13 cellular contexts compared by ENCODE assay signal in genomic region chr10:29591416-29591968, GRCh38. TPM values are rescaled to one million over a fixed set of nuclear protein-coding genes. Genes with fewer than 3 reads are reported as not detected.
A peak's percentile ranks its signal among the peaks of the same experiment; 100 is the strongest.
DNase-seq lines count a peak whose midpoint lies in the region; ATAC-seq and TF ChIP-seq lines count a peak whose summit lies in the region.
"Had no signal": no experiment of that assay in that cellular context is flagged by ENCODE, and none has a peak within 500 bp of the region (broad histone marks: within the 10 kb centered on the region; RNA-seq: fewer than 3 reads in every experiment).

No MANE protein-coding gene starts in this region.

- peaks cover 39% of the 10 kb centered on the region for H3K4me1 Mint-ChIP-seq in GM23338
- H3K4me1 Mint-ChIP-seq in activated CD8-positive, alpha-beta memory T cell treated with anti-CD3 and anti-CD28 coated beads, Interleukin-2, amount 10 ng/mL, durations not matched to agents 7 days and 5 days: peaks cover 8% of the 10 kb centered on the region

- H3K27me3 ChIP-seq in GM23338 (ENCODE audit: insufficient read depth) (no peaks in the 10 kb centered on the region), RWPE2 (ENCODE audit: insufficient read depth, poor library complexity, severe bottlenecking) (no peaks in the 10 kb centered on the region), esophagus muscularis mucosa (no peaks in the 10 kb centered on the region), rectal smooth muscle tissue (ENCODE audit: control insufficient read depth, insufficient read depth, low read length) (no peaks in the 10 kb centered on the region)

- H3K27ac Mint-ChIP-seq in GM23338: peak overlapping the region; percentile 62; the same call in 1 of the 2 replicates
- H3K27ac Mint-ChIP-seq in activated CD8-positive, alpha-beta memory T cell treated with anti-CD3 and anti-CD28 coated beads, Interleukin-2, amount 10 ng/mL, durations not matched to agents 7 days and 5 days: no peak overlapping the region

- no peaks in the 10 kb centered on the region for H3K79me2 ChIP-seq in GM23338 (replicated peaks; ENCODE audit: insufficient read depth)

- H3K9me3 ChIP-seq in RWPE2 (ENCODE audit: severe bottlenecking) (no peaks in the 10 kb centered on the region), esophagus muscularis mucosa (no peaks in the 10 kb centered on the region)
- H3K9me3 ChIP-seq: HAP-1 had no signal

- WGBS in esophagus muscularis mucosa: 61% methylated on average over 4 of the region's 5 CpGs

- H3K4me3 ChIP-seq in GM23338: no peak overlapping the region
- no peak overlapping the region for H3K4me3 ChIP-seq in RWPE2 (ENCODE audit: severe bottlenecking)
- H3K4me3 ChIP-seq in esophagus muscularis mucosa: no peak overlapping the region
- no peak overlapping the region for H3K4me3 ChIP-seq in rectal smooth muscle tissue (ENCODE audit: low read length)
- H3K4me3 ChIP-seq: HAP-1 had no signal

- H2AFZ ChIP-seq in GM23338: no peak overlapping the region

- H3K4me1 ChIP-seq in GM23338 (ENCODE audit: insufficient read depth) (peaks cover 27% of the 10 kb centered on the region), RWPE2 (ENCODE audit: insufficient read depth, poor library complexity, severe bottlenecking) (peaks cover 29% of the 10 kb centered on the region), esophagus muscularis mucosa (peaks cover 42 to 100% (median 97%) of the 10 kb centered on the region in 4 donors), rectal smooth muscle tissue (ENCODE audit: control insufficient read depth, insufficient read depth, low read length) (peaks cover 43% of the 10 kb centered on the region)

- ATAC-seq in GM23338 (no peak), RWPE2 (ENCODE audit: low read depth) (no peak), HG02885 (IDR thresholded peaks at IDR 0.05; ENCODE audit: poor library complexity, unreplicated experiment) (no peak), GM21360 (IDR thresholded peaks at IDR 0.05; ENCODE audit: unreplicated experiment) (no peak)
- no peak for ATAC-seq in activated CD8-positive, alpha-beta memory T cell treated with anti-CD3 and anti-CD28 coated beads, Interleukin-2, amount 10 ng/mL, durations not matched to agents 7 days and 5 days
- ATAC-seq: stimulated activated naive CD8-positive, alpha-beta T cell treated with anti-CD3 and anti-CD28 coated beads, Interleukin-15, amount 100 ng/mL, for 72 hours had no signal

- H3K4me2 ChIP-seq in GM23338: no peak overlapping the region

- CTCF ChIA-PET in activated CD8-positive, alpha-beta memory T cell treated with anti-CD3 and anti-CD28 coated beads, Interleukin-2, amount 10 ng/mL, durations not matched to agents 7 days and 5 days (lab: Charles Lee): interaction anchor here (1.1 to 1.5 kb wide), 3 partner anchors 56 to 146 kb away, joined by 3 to 6 read pairs (median 3); no protein-coding TSS in a partner anchor

- no peak for TF ChIP-seq EP300 in esophagus muscularis mucosa (IDR thresholded peaks at IDR 0.05)

- H3K36me3 ChIP-seq in GM23338 (ENCODE audit: insufficient read depth): no peaks in the 10 kb centered on the region
- H3K36me3 ChIP-seq in RWPE2 (ENCODE audit: low read depth): no peaks in the 10 kb centered on the region
- peaks cover 0 to 15% (median 7%) of the 10 kb centered on the region in 4 donors for H3K36me3 ChIP-seq in esophagus muscularis mucosa
- peaks cover 6% of the 10 kb centered on the region for H3K36me3 ChIP-seq in rectal smooth muscle tissue (ENCODE audit: control insufficient read depth, insufficient read depth, low read length)
- H3K36me3 ChIP-seq: HAP-1 had no signal

- H3K36me3 Mint-ChIP-seq in GM23338 (ENCODE audit: low read depth): peaks cover 6% of the 10 kb centered on the region; the same call in 1 of the 3 replicates
- H3K36me3 Mint-ChIP-seq in activated CD8-positive, alpha-beta memory T cell treated with anti-CD3 and anti-CD28 coated beads, Interleukin-2, amount 10 ng/mL, durations not matched to agents 7 days and 5 days: no peaks in the 10 kb centered on the region

- TF ChIP-seq POLR2A in esophagus muscularis mucosa (IDR thresholded peaks at IDR 0.05; ENCODE audit: low read depth): no peak

- H3K9ac ChIP-seq in rectal smooth muscle tissue (ENCODE audit: low read length): no peak overlapping the region

- no peaks in the 10 kb centered on the region for H4K20me1 ChIP-seq in GM23338 (replicated peaks; ENCODE audit: insufficient read depth)

- intact Hi-C loops in esophagus muscularis mucosa (cut with DNase I): loop anchor here (10.0 kb wide), 1 partner anchor 143 kb away; no protein-coding TSS in a partner anchor

- TF ChIP-seq CTCF in GM23338 (conservative IDR thresholded peaks at IDR 0.05; ENCODE audit: low read depth in 2 of 2) (no peak), RWPE2 (IDR thresholded peaks at IDR 0.05; ENCODE audit: poor library complexity, severe bottlenecking) (no peak), esophagus muscularis mucosa (IDR thresholded peaks at IDR 0.05) (no peak)

- DNase-seq in GM23338 (ENCODE audit: low spot score) (no peak), RWPE2 (ENCODE audit: low spot score) (no peak), esophagus muscularis mucosa (ENCODE audit: extremely low spot score) (no peak), NCI-H226 (no peak)
- DNase-seq in activated CD8-positive, alpha-beta memory T cell treated with anti-CD3 and anti-CD28 coated beads, Interleukin-2, amount 10 ng/mL, durations not matched to agents 7 days and 5 days: no peak
- DNase-seq: effector CD4-positive, alpha-beta T cell; NCI-H187 treated with DMSO at 0.1 percent for 48 hours; stimulated activated naive CD8-positive, alpha-beta T cell treated with anti-CD3 and anti-CD28 coated beads, Interleukin-15, amount 100 ng/mL, for 72 hours had no signal

- H3K27ac ChIP-seq in GM23338 (ENCODE audit: low read depth) (no peak overlapping the region), RWPE2 (ENCODE audit: poor library complexity, severe bottlenecking) (peak overlapping the region; percentile 73), esophagus muscularis mucosa (replicated peaks in 1 of 4) (peak overlapping the region; percentile 70 to 84 (median 80)), rectal smooth muscle tissue (ENCODE audit: low read depth, low read length) (peak overlapping the region; percentile 62)
- H3K27ac ChIP-seq: HL-60 had no signal

- H3K4me3 Mint-ChIP-seq in GM23338: no peak overlapping the region
- H3K4me3 Mint-ChIP-seq in activated CD8-positive, alpha-beta memory T cell treated with anti-CD3 and anti-CD28 coated beads, Interleukin-2, amount 10 ng/mL, durations not matched to agents 7 days and 5 days: no peak overlapping the region

- no peaks in the 10 kb centered on the region for H3K9me2 ChIP-seq in GM23338 (ENCODE audit: insufficient read depth)

- peaks cover 3% of the 10 kb centered on the region for H3K27me3 Mint-ChIP-seq in GM23338 (ENCODE audit: insufficient read depth, low read depth, poor library complexity)
- H3K27me3 Mint-ChIP-seq in activated CD8-positive, alpha-beta memory T cell treated with anti-CD3 and anti-CD28 coated beads, Interleukin-2, amount 10 ng/mL, durations not matched to agents 7 days and 5 days: peaks cover 9% of the 10 kb centered on the region
- H3K27me3 Mint-ChIP-seq: stimulated activated naive CD8-positive, alpha-beta T cell treated with anti-CD3 and anti-CD28 coated beads, Interleukin-15, amount 100 ng/mL, for 72 hours had no signal

- H3F3A ChIP-seq in GM23338 (replicated peaks; ENCODE audit: low read depth): 0 out of 2 replicates have a peak, but pooled peaks cover under 1% of the 10 kb centered on the region

- peaks cover 6% of the 10 kb centered on the region; the same call in 2 of the 3 replicates for H3K9me3 Mint-ChIP-seq in GM23338
- H3K9me3 Mint-ChIP-seq in activated CD8-positive, alpha-beta memory T cell treated with anti-CD3 and anti-CD28 coated beads, Interleukin-2, amount 10 ng/mL, durations not matched to agents 7 days and 5 days (ENCODE audit: low read depth): no peaks in the 10 kb centered on the region
- H3K9me3 Mint-ChIP-seq: stimulated activated naive CD8-positive, alpha-beta T cell treated with anti-CD3 and anti-CD28 coated beads, Interleukin-15, amount 100 ng/mL, for 72 hours had no signal

TF ChIP-seq in GM23338, 12 proteins besides CTCF, POLR2A, EP300 and RAD21 (continues in another document):
- no peak for TF ChIP-seq ZNF331 (CRISPR knock-in tag; IDR thresholded peaks at IDR 0.05; ENCODE audit: low read depth)
- no peak for TF ChIP-seq JUNB (IDR thresholded peaks at IDR 0.05; ENCODE audit: unreplicated experiment)
- no peak for TF ChIP-seq STAT1 (IDR thresholded peaks at IDR 0.05; ENCODE audit: unreplicated experiment)

RNA-seq across cellular contexts. Expression of gene SVIL, which starts 43.3 kb away (rescaled TPM):
- total RNA-seq in GM23338 (2014; rRNA removed; shearing (Covaris generic)): 7.8 and 8.8 TPM in 2 replicates
- 23.9 and 34.9 TPM in 2 replicates for polyA plus RNA-seq in GM23338 (2016; fragmentation: Nextera tagmentation; extraction: Ambion mirVana)
- total RNA-seq in esophagus muscularis mucosa: 1,000 to 10,000 TPM in 1 of 4 donors, 100 to 1,000 TPM in 3; 785 to 1,099 (median 921) TPM
- total RNA-seq in activated CD8-positive, alpha-beta memory T cell treated with anti-CD3 and anti-CD28 coated beads, Interleukin-2, amount 10 ng/mL, durations not matched to agents 7 days and 5 days: 1 to 10 TPM; 1.0 to 3.7 TPM

Comparison
In these comparisons a context has a peak if more than half of its experiments do, and no peak if none do; other contexts are left out.
1. RNA of gene SVIL, which starts 43.3 kb away (total RNA-seq): 785 to 1,099 TPM in esophagus muscularis mucosa; 7.8 to 8.8 TPM in GM23338 and 1.0 to 3.7 TPM in activated CD8-positive, alpha-beta memory T cell treated with anti-CD3 and anti-CD28 coated beads, Interleukin-2, amount 10 ng/mL, durations not matched to agents 7 days and 5 days; every median in the first group is over 10 times any median in the second.